Comparison of ENCODE assay signal across 30 cellular contexts in genomic region chr5:109290231-109290630, GRCh38.
"Had no signal": no experiment of that assay in that cellular context is flagged by ENCODE, and none has a peak within 500 bp of the region (broad histone marks: within the 10 kb centered on the region; RNA-seq: fewer than 3 reads in every experiment).

No MANE protein-coding gene starts in this region.

- H3K4me1 ChIP-seq: adrenal gland, ascending aorta, body of pancreas, breast epithelium had no signal

- H3K9me3 ChIP-seq: adrenal gland, body of pancreas had no signal

- DNase-seq: activated effector memory CD4-positive, alpha-beta T cell treated with anti-CD3 and anti-CD28 coated beads, Interleukin-2, amount 50 U/mL, for 16 hours; activated effector memory CD4-positive, alpha-beta T cell treated with Interleukin-2 at 50 U/mL for 16 hours; activated gamma-delta T cell treated with Interleukin-2 at 50 U/mL for 16 hours; activated naive CD4-positive, alpha-beta T cell; activated naive CD4-positive, alpha-beta T cell treated with anti-CD3 and anti-CD28 coated beads for 36 hours; activated naive CD4-positive, alpha-beta T cell treated with anti-CD3 and anti-CD28 coated beads, Interleukin-2, amount 10 ng/mL, durations not matched to agents 7 days and 5 days; activated naive CD4-positive, alpha-beta T cell treated with anti-CD3 and anti-CD28 coated beads, Interleukin-2, amount 50 U/mL, for 16 hours; activated naive CD4-positive, alpha-beta T cell treated with Interleukin-2 at 50 U/mL for 16 hours; activated naive CD8-positive, alpha-beta T cell treated with anti-CD3 and anti-CD28 coated beads for 36 hours; activated naive CD8-positive, alpha-beta T cell treated with anti-CD3 and anti-CD28 coated beads, Interleukin-2, amount 10 ng/mL, durations not matched to agents 7 days and 5 days; activated naive CD8-positive, alpha-beta T cell treated with anti-CD3 and anti-CD28 coated beads, Interleukin-2, amount 50 U/mL, for 24 hours; activated T-cell treated with anti-CD3 and anti-CD28 coated beads, Interleukin-2, amount 50 U/mL, for 1 hour; activated T-cell treated with anti-CD3 and anti-CD28 coated beads, Interleukin-2, amount 50 U/mL, for 24 hours; activated T-cell treated with anti-CD3 and anti-CD28 coated beads, Interleukin-2, amount 50 U/mL, for 4 hours; activated T-cell treated with anti-CD3 and anti-CD28 coated beads, Interleukin-2, amount 50 U/mL, for 48 hours; activated T-cell treated with anti-CD3 and anti-CD28 coated beads, Interleukin-2, amount 50 U/mL, for 72 hours; adrenal gland; amniotic stem cell; amygdala; anterior cingulate cortex; body of pancreas; brain microvascular endothelial cell; caudate nucleus; central memory CD4-positive, alpha-beta T cell; cerebellar nuclear complex had no signal

- FAIRE-seq: astrocyte, bronchial epithelial cell had no signal

- H3K4me3 ChIP-seq: adrenal gland, ascending aorta, body of pancreas, breast epithelium, cardiac muscle cell had no signal

- H3K36me3 ChIP-seq: adrenal gland, ascending aorta, brain microvascular endothelial cell, breast epithelium, cardiac muscle cell had no signal

- H3K27ac ChIP-seq: adrenal gland, ascending aorta, body of pancreas, brain microvascular endothelial cell, breast epithelium, cardiac muscle cell had no signal

- H3K27me3 ChIP-seq: adrenal gland, ascending aorta, body of pancreas, brain microvascular endothelial cell, breast epithelium, cardiac muscle cell had no signal
